8 cellular contexts compared by ENCODE assay signal in the genomic region with DNA sequence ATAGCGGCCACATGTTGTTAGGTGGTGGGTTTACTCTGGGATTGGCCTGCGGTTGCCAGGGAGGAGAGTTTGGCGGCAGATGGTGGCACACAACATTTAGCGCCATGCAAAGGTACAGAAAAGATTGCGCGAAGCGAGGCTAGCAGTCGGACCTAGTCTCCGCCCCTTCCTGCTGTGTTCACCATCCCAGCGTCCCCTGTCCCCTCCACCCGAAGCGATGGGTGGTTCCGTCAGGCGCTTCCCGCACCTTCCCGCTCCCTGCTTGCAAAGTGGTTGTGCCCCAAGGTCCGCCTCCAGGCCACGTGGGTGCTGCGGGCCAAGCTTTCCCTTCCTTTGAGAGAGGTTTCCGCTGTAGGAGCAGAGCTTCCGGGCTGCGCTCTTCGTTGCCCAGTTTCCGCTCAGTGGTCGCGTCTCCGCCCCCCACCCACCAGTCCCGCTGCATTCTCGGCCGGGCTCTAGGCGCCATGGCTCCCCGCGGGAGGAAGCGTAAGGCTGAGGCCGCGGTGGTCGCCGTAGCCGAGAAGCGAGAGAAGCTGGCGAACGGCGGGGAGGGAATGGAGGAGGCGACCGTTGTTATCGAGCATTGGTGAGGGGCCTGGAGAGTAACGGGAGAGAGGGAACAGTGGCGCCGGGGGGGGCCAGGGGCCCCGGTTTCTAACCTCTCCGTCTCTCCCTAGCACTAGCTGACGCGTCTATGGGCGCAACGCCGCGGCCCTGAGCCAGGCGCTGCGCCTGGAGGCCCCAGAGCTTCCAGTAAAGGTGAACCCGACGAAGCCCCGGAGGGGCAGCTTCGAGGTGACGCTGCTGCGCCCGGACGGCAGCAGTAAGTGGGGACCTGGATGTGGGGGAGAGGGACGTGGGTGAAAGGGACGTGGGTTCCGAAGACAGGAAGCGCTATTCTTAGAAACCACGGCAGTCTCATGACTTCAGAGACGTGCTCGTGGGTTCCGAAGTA. TPM values are rescaled to one million over a fixed set of nuclear protein-coding genes. Genes with fewer than 3 reads are reported as not detected.
DNase-seq lines count a peak whose midpoint lies in the region; ATAC-seq and TF ChIP-seq lines count a peak whose summit lies in the region.

A gene with protein sequence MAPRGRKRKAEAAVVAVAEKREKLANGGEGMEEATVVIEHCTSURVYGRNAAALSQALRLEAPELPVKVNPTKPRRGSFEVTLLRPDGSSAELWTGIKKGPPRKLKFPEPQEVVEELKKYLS (plus strand): TSS at position 360 of the 955 bp plus-strand sequence. CDS start 105 bp downstream, at position 465.

- H3K27me3 Mint-ChIP-seq in CD8-positive, alpha-beta T cell (ENCODE audit: low read depth): no peaks in the 10 kb centered on the region

- intact Hi-C loops in CD8-positive, alpha-beta T cell (cut with DNase I, micrococcal nuclease): loop anchor here (1.0 to 10.0 kb wide), 14 partner anchors 29 to 1813 kb away; partner anchors contain the start of genes MED19 (in 2 of the 2), SSRP1 (in 2 of the 2), TMX2 (in 2 of the 2) and P2RX3 (in 1 of the 2)

- H3K27me3 ChIP-seq in CD8-positive, alpha-beta T cell (ENCODE audit: insufficient read depth, low read length): no peaks in the 10 kb centered on the region
- H3K27me3 ChIP-seq in lung (ENCODE audit: control insufficient read depth, insufficient read depth): no peaks in the 10 kb centered on the region

- POLR2A ChIA-PET in CD8-positive, alpha-beta T cell (lab: Charles Lee): interaction anchor here (0.6 to 2.8 kb wide), 19 partner anchors 9 to 1329 kb away, joined by 3 to 16 read pairs (median 5); partner anchors contain the start of genes BTBD18, CLP1, CTNND1 and MED19

- peak; percentile 83 to 94 (median 89) for DNase-seq in CD8-positive, alpha-beta T cell
- DNase-seq in HS-27A (ENCODE audit: low read depth) (peak; percentile 91), NK-92 (lab: John Stamatoyannopoulos, UW; ENCODE audit: unreplicated experiment) (peak; percentile 65), lung (ENCODE audit: low spot score) (peak; percentile 97)
- DNase-seq in activated CD8-positive, alpha-beta memory T cell treated with anti-CD3 and anti-CD28 coated beads for 24 hours: peak; percentile 97
- peak; percentile 84 for DNase-seq in effector CD8-positive, alpha-beta T cell (lab: John Stamatoyannopoulos, UW)
- peak; percentile 83 to 89 (median 86) for DNase-seq in stimulated activated CD4-positive, alpha-beta T cell treated with anti-CD3 and anti-CD28 coated beads, TNF-alpha, amount 100 ng/mL, for 4 hours (ENCODE audit: low read depth in 3 of 3)

- peaks cover 41% of the 10 kb centered on the region for H3K4me1 Mint-ChIP-seq in CD8-positive, alpha-beta T cell (ENCODE audit: low read depth)

- H3K9me3 Mint-ChIP-seq in CD8-positive, alpha-beta T cell: no peaks in the 10 kb centered on the region

- no peak for TF ChIP-seq CTCF in CD8-positive, alpha-beta T cell (IDR thresholded peaks at IDR 0.05)
- no peak for TF ChIP-seq CTCF in lung (IDR thresholded peaks at IDR 0.05; ENCODE audit: control extremely low read depth, extremely low read depth)

- peak within 1 kb of the TSS; percentile 92 for H3K4me3 Mint-ChIP-seq in CD8-positive, alpha-beta T cell

- peak within 1 kb of the TSS; percentile 98 for H3K27ac Mint-ChIP-seq in CD8-positive, alpha-beta T cell

- H3K4me3 ChIP-seq in CD8-positive, alpha-beta T cell (ENCODE audit: low read depth, low read length): peak within 1 kb of the TSS; percentile 97
- peak within 1 kb of the TSS; percentile 91 for H3K4me3 ChIP-seq in lung

- peaks cover 34% of the 10 kb centered on the region for H3K4me1 ChIP-seq in CD8-positive, alpha-beta T cell (ENCODE audit: insufficient read depth, low read length)
- peaks cover 0 to 8% of the 10 kb centered on the region in 2 donors for H3K4me1 ChIP-seq in lung (ENCODE audit: control insufficient read depth in 2 of 2, insufficient read depth in 2 of 2, low read length in 2 of 2)

- CTCF ChIA-PET in CD8-positive, alpha-beta T cell (lab: Charles Lee): interaction anchor here (0.9 to 11.9 kb wide), 4 partner anchors 13 to 97 kb away, joined by 3 to 98 read pairs (median 4); no protein-coding TSS in a partner anchor

- no peaks in the 10 kb centered on the region for H3K9me3 ChIP-seq in CD8-positive, alpha-beta T cell (ENCODE audit: low read length)
- no peaks in the 10 kb centered on the region for H3K9me3 ChIP-seq in lung (ENCODE audit: control insufficient read depth in 2 of 2, insufficient read depth in 1 of 2, low read length in 1 of 2)

- peaks cover 23% of the 10 kb centered on the region for H3K36me3 ChIP-seq in CD8-positive, alpha-beta T cell (ENCODE audit: insufficient read depth, low read length)
- peaks cover 29 to 33% of the 10 kb centered on the region in 2 donors for H3K36me3 ChIP-seq in lung (ENCODE audit: control insufficient read depth in 2 of 2, insufficient read depth in 2 of 2, low read length in 2 of 2)

- peak within 1 kb of the TSS; percentile 97 for H3K27ac ChIP-seq in CD8-positive, alpha-beta T cell (ENCODE audit: low read depth, low read length)
- H3K27ac ChIP-seq in lung (ENCODE audit: low read depth in 1 of 2, low read length in 1 of 2): peak within 1 kb of the TSS; percentile 87 to 97

- H3K36me3 Mint-ChIP-seq in CD8-positive, alpha-beta T cell: peaks cover 71% of the 10 kb centered on the region

- ATAC-seq in CD8-positive, alpha-beta T cell: peak; percentile 85
- ATAC-seq in GM19467 (IDR thresholded peaks at IDR 0.05; ENCODE audit: unreplicated experiment) (peak; percentile 90), lung (ENCODE audit: insufficient read depth, low FRiP score) (peak; percentile 98)

- WGBS in lung, 2 donors: 0% methylated on average over 75 of the region's 75 CpGs

RNA-seq across cellular contexts. Expression of the gene that starts here (rescaled TPM):
- total RNA-seq in CD8-positive, alpha-beta T cell: 10 to 100 TPM; 40.8 to 44.1 TPM
- total RNA-seq in lung: 100 to 1,000 TPM in 1 of 2 donors, 10 to 100 TPM in 1; 77.3 to 123 TPM
- polyA plus RNA-seq in lung: 100 to 1,000 TPM; 155 TPM

Comparison
In these comparisons a context has a peak if more than half of its experiments do, and no peak if none do; other contexts are left out.
1. Peak in every context shown above with its lines: DNase-seq, ATAC-seq, H3K4me3 ChIP-seq and H3K27ac ChIP-seq.